ENCODE assay signal across 1 cellular context in the genomic region with DNA sequence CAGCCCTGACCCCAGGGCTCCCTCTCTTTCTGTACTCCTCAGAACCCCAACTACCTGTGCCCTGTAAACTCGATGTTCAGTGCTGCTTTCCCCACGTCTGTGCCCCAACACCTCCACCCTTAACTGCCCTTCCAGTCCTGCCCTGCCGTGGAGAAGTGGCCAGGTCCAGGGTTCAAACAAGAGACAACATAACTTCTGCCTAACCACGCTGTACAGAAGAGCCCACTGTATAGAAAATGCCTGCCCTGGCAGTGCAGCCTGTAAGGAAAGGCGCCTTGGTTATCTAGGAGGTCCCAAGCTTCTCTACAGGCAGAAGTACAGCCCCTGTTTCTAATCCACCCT.
TF ChIP-seq lines count a peak whose summit lies in the region.

No MANE protein-coding gene starts in this region.

TF ChIP-seq in SK-N-SH, 30 proteins besides CTCF, POLR2A, EP300 and RAD21 (continued from another document):
- TF ChIP-seq, protein P1, sequence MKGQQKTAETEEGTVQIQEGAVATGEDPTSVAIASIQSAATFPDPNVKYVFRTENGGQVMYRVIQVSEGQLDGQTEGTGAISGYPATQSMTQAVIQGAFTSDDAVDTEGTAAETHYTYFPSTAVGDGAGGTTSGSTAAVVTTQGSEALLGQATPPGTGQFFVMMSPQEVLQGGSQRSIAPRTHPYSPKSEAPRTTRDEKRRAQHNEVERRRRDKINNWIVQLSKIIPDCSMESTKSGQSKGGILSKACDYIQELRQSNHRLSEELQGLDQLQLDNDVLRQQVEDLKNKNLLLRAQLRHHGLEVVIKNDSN (IDR thresholded peaks at IDR 0.05; ENCODE audit: borderline replicate concordance, low read depth): no peak
- no peak for TF ChIP-seq MEF2A (IDR thresholded peaks at IDR 0.05; ENCODE audit: borderline replicate concordance, low read depth)
- no peak for TF ChIP-seq GABPA (IDR thresholded peaks at IDR 0.05; ENCODE audit: low read depth)
- no peak for TF ChIP-seq TEAD4 (IDR thresholded peaks at IDR 0.05; ENCODE audit: borderline replicate concordance, insufficient read depth)
- TF ChIP-seq PBX3 (IDR thresholded peaks at IDR 0.05): no peak
- no peak for TF ChIP-seq MXI1 (IDR thresholded peaks at IDR 0.05; ENCODE audit: low read depth, low read length)
- TF ChIP-seq NRF1 (IDR thresholded peaks at IDR 0.05; ENCODE audit: low read depth, low read length): no peak
TF ChIP-seq in SK-N-SH: peak in this region for 0.
